In genomic region chr3:107235193-107235922, GRCh38 we compare ENCODE assay signal across 8 cellular contexts.
A peak's percentile ranks its signal among the peaks of the same experiment; 100 is the strongest.
DNase-seq lines count a peak whose midpoint lies in the region; ATAC-seq lines count a peak whose summit lies in the region.

No MANE protein-coding gene starts in this region.

- H3F3A ChIP-seq in GM23248 (ENCODE audit: insufficient read depth), result 0 out of 2 replicates have a peak, but pooled peaks cover 7% of the 10 kb centered on the region

- H4K20me1 ChIP-seq in GM23248 (ENCODE audit: insufficient read depth), result no peaks in the 10 kb centered on the region

- intact Hi-C loops in activated CD4-positive, alpha-beta memory T cell treated with anti-CD3 and anti-CD28 coated beads for 36 hours (cut with micrococcal nuclease), result loop anchor here (1.0 to 10.0 kb wide), 3 partner anchors 362 to 518 kb away; no protein-coding TSS in a partner anchor

- no peak overlapping the region for H3K27ac ChIP-seq in GM23248

- peak overlapping the region; percentile 82 for H3K9ac ChIP-seq in GM23248

- WGBS in GM23248 (ENCODE audit: low coverage in 1 of 2, low lambda C conversion rate in 2 of 2, missing lambda C conversion rate in 2 of 2), 2 experiments, result 23 to 25% methylated on average over 13 of the region's 13 CpGs

- in situ Hi-C loops in ACHN (cut with HindIII; ENCODE audit: low pct_ligation_motif_present, low pct_unique_long_range_greater_than_20kb, low sequenced_read_pairs), result no loop called here
- in situ Hi-C loops in GM23248 (cut with MboI), result loop anchor here (25.0 kb wide), 1 partner anchor 1327 kb away; no protein-coding TSS in a partner anchor

- H3K9me3 Mint-ChIP-seq in activated CD4-positive, alpha-beta memory T cell treated with anti-CD3 and anti-CD28 coated beads for 36 hours, result no peaks in the 10 kb centered on the region
- no peaks in the 10 kb centered on the region for H3K9me3 Mint-ChIP-seq in stimulated activated naive CD8-positive, alpha-beta T cell treated with anti-CD3 and anti-CD28 coated beads, Interleukin-15, amount 100 ng/mL, for 72 hours

- peaks cover 7% of the 10 kb centered on the region; the same call in 1 of the 2 replicates for H3K4me1 ChIP-seq in GM23248 (ENCODE audit: insufficient read depth)

- H3K9me3 ChIP-seq in GM23248 (ENCODE audit: low read depth), result no peaks in the 10 kb centered on the region

- ATAC-seq in stimulated activated naive CD8-positive, alpha-beta T cell treated with anti-CD3 and anti-CD28 coated beads, Interleukin-15, amount 100 ng/mL, for 72 hours, result no peak

- H3K4me1 Mint-ChIP-seq in activated CD4-positive, alpha-beta memory T cell treated with anti-CD3 and anti-CD28 coated beads for 36 hours (ENCODE audit: low read depth), result peaks cover 5% of the 10 kb centered on the region
- H3K4me1 Mint-ChIP-seq in stimulated activated naive CD8-positive, alpha-beta T cell treated with anti-CD3 and anti-CD28 coated beads, Interleukin-15, amount 100 ng/mL, for 72 hours, result peaks cover 16% of the 10 kb centered on the region

- peak overlapping the region; percentile 98 for H2AFZ ChIP-seq in GM23248

- no peaks in the 10 kb centered on the region for H3K27me3 ChIP-seq in GM23248 (replicated peaks; ENCODE audit: insufficient read depth)

- H3K36me3 ChIP-seq in GM23248 (ENCODE audit: low read depth), result no peaks in the 10 kb centered on the region

- DNase-seq in ACHN, result peak; percentile 36
- peak; percentile 56 for DNase-seq in GM23248
- DNase-seq in activated CD4-positive, alpha-beta memory T cell treated with anti-CD3 and anti-CD28 coated beads for 36 hours, result no peak
- DNase-seq in iPS-NIHi11 (ENCODE audit: low spot score), result peak; percentile 17
- DNase-seq in stimulated activated naive CD8-positive, alpha-beta T cell treated with anti-CD3 and anti-CD28 coated beads, Interleukin-15, amount 100 ng/mL, for 72 hours, result no peak
- DNase-seq in DMS114 treated with DMSO at 0.1 percent for 48 hours (lab: John Stamatoyannopoulos, UW; ENCODE audit: unreplicated experiment), result no peak
- DNase-seq in SKM-1 treated with dmso at 0.1 percent for 144 hours (lab: John Stamatoyannopoulos, UW; ENCODE audit: unreplicated experiment), result no peak
- no peak for DNase-seq in NCI-H446 (lab: John Stamatoyannopoulos, UW)

- peak overlapping the region; percentile 20 for H3K4me3 Mint-ChIP-seq in activated CD4-positive, alpha-beta memory T cell treated with anti-CD3 and anti-CD28 coated beads for 36 hours
- peak overlapping the region; percentile 28 to 47 for H3K4me3 Mint-ChIP-seq in stimulated activated naive CD8-positive, alpha-beta T cell treated with anti-CD3 and anti-CD28 coated beads, Interleukin-15, amount 100 ng/mL, for 72 hours

- H3K4me3 ChIP-seq in GM23248, result peak overlapping the region; percentile 90

- H3K27me3 Mint-ChIP-seq in activated CD4-positive, alpha-beta memory T cell treated with anti-CD3 and anti-CD28 coated beads for 36 hours, result peaks cover 10% of the 10 kb centered on the region
- peaks cover 12% of the 10 kb centered on the region for H3K27me3 Mint-ChIP-seq in stimulated activated naive CD8-positive, alpha-beta T cell treated with anti-CD3 and anti-CD28 coated beads, Interleukin-15, amount 100 ng/mL, for 72 hours

- H3K9me2 ChIP-seq in GM23248 (ENCODE audit: insufficient read depth), result no peaks in the 10 kb centered on the region

- no peaks in the 10 kb centered on the region for H3K36me3 Mint-ChIP-seq in activated CD4-positive, alpha-beta memory T cell treated with anti-CD3 and anti-CD28 coated beads for 36 hours

- CTCF ChIA-PET in activated CD4-positive, alpha-beta memory T cell treated with anti-CD3 and anti-CD28 coated beads for 36 hours (lab: Charles Lee), result interaction anchor here (0.5 to 6.5 kb wide), 29 partner anchors 9 to 1846 kb away, joined by 3 to 58 read pairs (median 4); no protein-coding TSS in a partner anchor

- no peak overlapping the region for H3K27ac Mint-ChIP-seq in activated CD4-positive, alpha-beta memory T cell treated with anti-CD3 and anti-CD28 coated beads for 36 hours
- H3K27ac Mint-ChIP-seq in stimulated activated naive CD8-positive, alpha-beta T cell treated with anti-CD3 and anti-CD28 coated beads, Interleukin-15, amount 100 ng/mL, for 72 hours, result no peak overlapping the region

- H3K4me2 ChIP-seq in GM23248 (ENCODE audit: unreplicated experiment), result peak overlapping the region; percentile 94

- no peaks in the 10 kb centered on the region for H3K79me2 ChIP-seq in GM23248 (ENCODE audit: insufficient read depth)

- POLR2A ChIA-PET in activated CD4-positive, alpha-beta memory T cell treated with anti-CD3 and anti-CD28 coated beads for 36 hours (lab: Charles Lee), result interaction anchor here (0.6 kb wide), 1 partner anchor 289 kb away, joined by 3 read pairs; no protein-coding TSS in a partner anchor

Comparison
In these comparisons a context has a peak if more than half of its experiments do, and no peak if none do; other contexts are left out.
1. DNase-seq: peak in ACHN (single experiment), GM23248 (single experiment) and iPS-NIHi11 (single experiment); none in activated CD4-positive, alpha-beta memory T cell treated with anti-CD3 and anti-CD28 coated beads for 36 hours (single experiment), stimulated activated naive CD8-positive, alpha-beta T cell treated with anti-CD3 and anti-CD28 coated beads, Interleukin-15, amount 100 ng/mL, for 72 hours (0 of 2), DMS114 treated with DMSO at 0.1 percent for 48 hours (single experiment), SKM-1 treated with dmso at 0.1 percent for 144 hours (single experiment) and NCI-H446 (0 of 2).